ENCODE assay signal across 9 cellular contexts in the genomic region with DNA sequence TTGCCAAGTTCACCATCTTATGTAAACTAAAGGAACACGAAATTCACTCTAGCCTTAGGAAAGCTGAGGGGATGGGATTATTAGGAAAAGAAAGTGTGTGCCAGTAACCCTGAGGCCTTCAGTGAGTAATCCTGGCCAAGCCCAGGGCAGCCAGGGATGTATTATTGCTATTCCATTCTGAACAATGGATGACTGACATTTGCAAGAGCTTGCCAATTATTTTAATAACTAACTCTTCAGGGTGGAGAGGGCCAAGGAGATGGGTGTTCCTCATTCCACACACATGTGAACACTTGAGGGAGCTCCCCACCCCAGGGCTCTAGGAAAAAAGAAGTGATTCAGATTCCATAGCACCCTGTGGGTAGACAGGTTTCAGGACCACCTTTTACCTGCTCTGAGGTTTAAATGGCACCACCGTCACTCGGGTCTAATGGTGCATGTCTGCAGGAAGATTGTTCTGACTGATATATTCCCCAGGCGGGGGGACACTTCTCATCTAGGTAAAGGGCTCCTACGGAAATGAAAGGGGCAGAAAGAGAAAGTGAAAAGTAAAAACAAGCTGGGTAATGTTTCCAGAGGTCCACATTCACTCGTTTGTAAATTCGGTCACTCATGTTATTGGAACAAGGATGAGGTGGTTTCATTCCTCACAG. TPM values are rescaled to one million over a fixed set of nuclear protein-coding genes. Genes with fewer than 3 reads are reported as not detected.
A peak's percentile ranks its signal among the peaks of the same experiment; 100 is the strongest.
DNase-seq lines count a peak whose midpoint lies in the region; ATAC-seq and TF ChIP-seq lines count a peak whose summit lies in the region.
"Had no signal": no experiment of that assay in that cellular context is flagged by ENCODE, and none has a peak within 500 bp of the region (broad histone marks: within the 10 kb centered on the region; RNA-seq: fewer than 3 reads in every experiment).

No MANE protein-coding gene starts in this region.

- TF ChIP-seq CTCF in C4-2B (conservative IDR thresholded peaks at IDR 0.05) (no peak), breast epithelium (IDR thresholded peaks at IDR 0.05) (no peak), mucosa of descending colon (IDR thresholded peaks at IDR 0.05) (no peak)

- H3K4me1 ChIP-seq in breast epithelium = peaks cover 15 to 30% of the 10 kb centered on the region in 2 donors
- H3K4me1 ChIP-seq in mucosa of descending colon (ENCODE audit: low read depth) = peaks cover 10% of the 10 kb centered on the region

- ATAC-seq in HG02885 (IDR thresholded peaks at IDR 0.05; ENCODE audit: poor library complexity, unreplicated experiment) = peak; percentile 53
- peak; percentile 76 for ATAC-seq in mucosa of descending colon
- ATAC-seq in HG03457 (IDR thresholded peaks at IDR 0.05; ENCODE audit: unreplicated experiment) = no peak
- ATAC-seq in GM21528 (IDR thresholded peaks at IDR 0.05; ENCODE audit: low FRiP score, unreplicated experiment) = no peak
- no peak for ATAC-seq in GM21367 (IDR thresholded peaks at IDR 0.05; ENCODE audit: unreplicated experiment)

- no peak for TF ChIP-seq POLR2A in breast epithelium (IDR thresholded peaks at IDR 0.05)

- no peaks in the 10 kb centered on the region for H3K9me3 ChIP-seq in breast epithelium
- H3K9me3 ChIP-seq in mucosa of descending colon = no peaks in the 10 kb centered on the region

- H3K4me3 ChIP-seq in breast epithelium (no peak overlapping the region), mucosa of descending colon (no peak overlapping the region)

- H3K27me3 ChIP-seq in breast epithelium = no peaks in the 10 kb centered on the region

- H3K27ac ChIP-seq in C4-2B (peak overlapping the region; percentile 78), breast epithelium (peak overlapping the region; percentile 73 to 79)

- H3K36me3 ChIP-seq in breast epithelium (no peaks in the 10 kb centered on the region), mucosa of descending colon (ENCODE audit: low read depth) (no peaks in the 10 kb centered on the region)

- intact Hi-C loops in breast epithelium (cut with DNase I; ENCODE audit: low total_unique reads) = no loop called here
- intact Hi-C loops in mucosa of descending colon (cut with DNase I, micrococcal nuclease) = no loop called here

- DNase-seq in breast epithelium (ENCODE audit: low spot score in 2 of 2) = peak; percentile 53 to 60
- peak in 1 of 3 donors; percentile 16 for DNase-seq in mucosa of descending colon
- DNase-seq in nucleus accumbens (lab: John Stamatoyannopoulos, UW) = no peak
- DNase-seq: NCI-H2171 had no signal

RNA-seq across cellular contexts. Expression of a gene that starts 41.5 kb away (rescaled TPM):
- 10 to 100 TPM; 33.1 to 98.4 (median 40.4) TPM for total RNA-seq in breast epithelium
- 10 to 100 TPM; 14.4 to 29.4 (median 17.8) TPM for total RNA-seq in mucosa of descending colon

RNA-seq across cellular contexts. Expression of a gene that starts 44.0 kb away (rescaled TPM):
- total RNA-seq in breast epithelium (10 to 100 TPM; 36.6 to 62.6 (median 44.9) TPM), mucosa of descending colon (10 to 100 TPM; 26.9 to 42.0 (median 29.1) TPM)

RNA-seq across cellular contexts. Expression of a gene that starts 57.9 kb away (rescaled TPM):
- total RNA-seq in breast epithelium (1 to 10 TPM; 1.6 to 2.9 (median 1.9) TPM), mucosa of descending colon (1 to 10 TPM; 3.1 to 6.1 (median 4.8) TPM)

Comparison
In these comparisons a context has a peak if more than half of its experiments do, and no peak if none do; other contexts are left out.
1. ATAC-seq: peak in HG02885 (single experiment) and mucosa of descending colon (single experiment); none in HG03457 (single experiment), GM21528 (single experiment) and GM21367 (single experiment).
2. DNase-seq: peak in breast epithelium (2 of 2); none in nucleus accumbens (0 of 56).